ENCODE assay signal across 8 cellular contexts in the genomic region with DNA sequence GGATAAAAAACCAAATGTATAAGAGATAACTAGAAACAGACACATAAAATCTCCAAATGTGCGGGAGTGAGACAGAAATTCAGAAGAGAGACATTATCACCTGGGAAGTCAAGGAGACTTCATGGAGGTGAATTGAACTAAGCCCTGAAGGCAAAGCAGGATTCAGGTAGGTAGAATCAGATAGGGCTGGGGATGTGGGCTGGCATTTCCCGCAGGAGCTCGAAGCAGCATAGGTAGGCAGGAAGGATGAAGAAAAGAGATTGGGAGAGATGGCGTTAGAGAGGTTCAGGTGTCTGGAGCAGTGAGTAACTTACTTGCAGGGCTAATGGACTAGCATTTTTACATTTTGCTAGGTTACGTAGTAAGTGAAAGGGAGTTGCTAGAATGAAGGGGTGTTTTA.
"Had no signal": no experiment of that assay in that cellular context is flagged by ENCODE, and none has a peak within 500 bp of the region (broad histone marks: within the 10 kb centered on the region; RNA-seq: fewer than 3 reads in every experiment).

No MANE protein-coding gene starts in this region.

- ATAC-seq: HCT116, K562 had no signal

- DNase-seq: GOT3, H7, HFFc6, IMR-90, KG1 had no signal

- H3K4me3 ChIP-seq: HAP-1, K562 had no signal

- H3K9me3 ChIP-seq: HAP-1 had no signal

- H3K4me1 ChIP-seq: HAP-1 had no signal

- H3K4me3 Mint-ChIP-seq: HFFc6 had no signal

- H3K36me3 ChIP-seq: HAP-1 had no signal

- H3K27ac Mint-ChIP-seq: HFFc6 had no signal
